Comparison of ENCODE assay signal across 2 cellular contexts in genomic region chr19:50092597-50092996, GRCh38.
DNase-seq lines count a peak whose midpoint lies in the region; ATAC-seq and TF ChIP-seq lines count a peak whose summit lies in the region.
"Not testable (repeated sequence)": the region's sequence is repeated elsewhere in the genome, so short reads cannot be mapped to it uniquely, and the experiment has no call there.

No MANE protein-coding gene starts in this region.

- H3K27ac ChIP-seq in HCT116 (ENCODE audit: low read depth, low read length); foreskin keratinocyte: not testable (repeated sequence)

- not testable (repeated sequence) for H4K20me1 ChIP-seq in HCT116 (ENCODE audit: insufficient read depth)

- H3K9me2 ChIP-seq in HCT116 (ENCODE audit: insufficient read depth), result not testable (repeated sequence)

- not testable (repeated sequence) for BruUV-seq in HCT116 (replicated peaks; lab: Mats Ljungman, UMichigan)

- H3K4me2 ChIP-seq in HCT116 (ENCODE audit: low read length), result not testable (repeated sequence)

- DNase-seq in HCT116 (ENCODE audit: low read depth, low spot score); foreskin keratinocyte: not testable (repeated sequence)

- not testable (repeated sequence) for H3K4me1 ChIP-seq in HCT116 (ENCODE audit: control insufficient read depth in 1 of 2, insufficient read depth in 2 of 2, low read length in 2 of 2); foreskin keratinocyte

- RAD21 ChIA-PET in HCT116 (lab: Charles Lee; ENCODE audit: low non-redundant PET in 1 of 2, low total read pairs in 2 of 2, uncharacterized antibody in 2 of 2, unreplicated experiment in 2 of 2), result not testable (repeated sequence)

- H3K4me3 ChIP-seq in HCT116 (replicated peaks in 1 of 2; ENCODE audit: low read depth in 1 of 2, low read length in 2 of 2), result not testable (repeated sequence)

- CTCF ChIA-PET in HCT116 (lab: Charles Lee), result not testable (repeated sequence)

- H3K36me3 ChIP-seq in HCT116 (ENCODE audit: control insufficient read depth in 1 of 2, insufficient read depth in 2 of 2, low read length in 2 of 2), result not testable (repeated sequence)

- not testable (repeated sequence) for TF ChIP-seq POLR2A in HCT116 (IDR thresholded peaks at IDR 0.05; ENCODE audit: borderline replicate concordance, extremely low read depth, insufficient read depth, insufficient read length)

- intact Hi-C loops in HCT116 (cut with micrococcal nuclease), result not testable (repeated sequence)

- H3K9me3 ChIP-seq in HCT116 (ENCODE audit: control insufficient read depth in 1 of 2, insufficient read depth in 1 of 2, low read depth in 1 of 2, low read length in 2 of 2), result not testable (repeated sequence)

- POLR2A ChIA-PET in HCT116 (lab: Charles Lee), result not testable (repeated sequence)

- H3K79me2 ChIP-seq in HCT116 (ENCODE audit: insufficient read depth, low read length), result not testable (repeated sequence)

- not testable (repeated sequence) for TF ChIP-seq RAD21 in HCT116 (IDR thresholded peaks at IDR 0.05; ENCODE audit: low read depth)

- H3K9ac ChIP-seq in HCT116 (ENCODE audit: low read length), result not testable (repeated sequence)

- not testable (repeated sequence) for H2AFZ ChIP-seq in HCT116 (ENCODE audit: low read depth, low read length, poor library complexity, severe bottlenecking)

- ATAC-seq in HCT116, result peak; percentile 69
- peak; percentile 60 for ATAC-seq in foreskin keratinocyte

- TF ChIP-seq CTCF in HCT116 (IDR thresholded peaks at IDR 0.05 in 2 of 3, conservative IDR thresholded peaks at IDR 0.05 in 1 of 3; ENCODE audit: borderline replicate concordance in 1 of 3, insufficient read depth in 1 of 3, low read depth in 2 of 3, low read length in 2 of 3); foreskin keratinocyte (conservative IDR thresholded peaks at IDR 0.05): not testable (repeated sequence)

- H3K27me3 ChIP-seq in HCT116 (ENCODE audit: insufficient read depth, low read length); foreskin keratinocyte: not testable (repeated sequence)
